In genomic region chr5:103938151-103938671, GRCh38 we compare ENCODE assay signal across 15 cellular contexts.
DNase-seq lines count a peak whose midpoint lies in the region; ATAC-seq and TF ChIP-seq lines count a peak whose summit lies in the region.
"Had no signal": no experiment of that assay in that cellular context is flagged by ENCODE, and none has a peak within 500 bp of the region (broad histone marks: within the 10 kb centered on the region; RNA-seq: fewer than 3 reads in every experiment).

No MANE protein-coding gene starts in this region.

- peak overlapping the region; percentile 52 for H2AFZ ChIP-seq in osteoblast (ENCODE audit: low read length)

- DNase-seq in COLO829 (ENCODE audit: low spot score) (peak; percentile 4), NCI-H146 treated with DMSO at 0.1 percent for 48 hours (lab: John Stamatoyannopoulos, UW; ENCODE audit: unreplicated experiment) (peak; percentile 41), foreskin melanocyte (peak; percentile 42), osteoblast (ENCODE audit: insufficient read length, low spot score, missing footprints) (no peak), ACHN (no peak), NCI-H1092 (lab: John Stamatoyannopoulos, UW) (no peak)
- DNase-seq: CD8-positive, alpha-beta memory T cell; MM.1S; NCI-H1105 treated with DMSO at 0.1 percent for 48 hours; NCI-H2029 treated with DMSO at 0.1 percent for 48 hours; PC-9 had no signal

- in situ Hi-C loops in ACHN (cut with HindIII; ENCODE audit: low pct_ligation_motif_present, low pct_unique_long_range_greater_than_20kb, low sequenced_read_pairs): no loop called here

- no peak overlapping the region for H3K4me3 ChIP-seq in osteoblast (ENCODE audit: insufficient read depth, low read length)
- H3K4me3 ChIP-seq: BLaER1, PC-9 had no signal

- no peaks in the 10 kb centered on the region for H3K9me3 ChIP-seq in osteoblast (ENCODE audit: low read depth, low read length)
- H3K9me3 ChIP-seq: BLaER1 had no signal

- H3K27me3 ChIP-seq in osteoblast (ENCODE audit: insufficient read depth, low read length): no peaks in the 10 kb centered on the region
- H3K27me3 ChIP-seq: BLaER1 had no signal

- H3K27ac ChIP-seq in osteoblast (ENCODE audit: low read depth, low read length): no peak overlapping the region
- H3K27ac ChIP-seq: BLaER1, PC-9 had no signal

- H3K4me2 ChIP-seq in osteoblast (ENCODE audit: insufficient read depth, low read length): peak overlapping the region; percentile 14
- H3K4me2 ChIP-seq: BLaER1, PC-9 had no signal

- H3K4me1 ChIP-seq in osteoblast (ENCODE audit: insufficient read depth, low read length): no peaks in the 10 kb centered on the region
- H3K4me1 ChIP-seq: BLaER1 had no signal

- H4K20me1 ChIP-seq in osteoblast (ENCODE audit: insufficient read depth, low read length): no peaks in the 10 kb centered on the region
- H4K20me1 ChIP-seq: BLaER1 had no signal

- no peak for TF ChIP-seq CTCF in osteoblast (IDR thresholded peaks at IDR 0.05; ENCODE audit: extremely low read depth, low read depth, low read length)

- ATAC-seq in HG03045 (IDR thresholded peaks at IDR 0.05; ENCODE audit: unreplicated experiment): no peak
- ATAC-seq in HG03175 (IDR thresholded peaks at IDR 0.05; ENCODE audit: unreplicated experiment): no peak
- ATAC-seq: Right ventricle myocardium inferior had no signal

- no peaks in the 10 kb centered on the region for H3K36me3 ChIP-seq in osteoblast (ENCODE audit: insufficient read depth, low read length)
- H3K36me3 ChIP-seq: BLaER1 had no signal

- H3K79me2 ChIP-seq in osteoblast (ENCODE audit: insufficient read depth, low read length): no peaks in the 10 kb centered on the region

Comparison
In these comparisons a context has a peak if more than half of its experiments do, and no peak if none do; other contexts are left out.
1. DNase-seq: peak in COLO829 (single experiment), NCI-H146 treated with DMSO at 0.1 percent for 48 hours (single experiment) and foreskin melanocyte (single experiment); none in osteoblast (single experiment), ACHN (single experiment) and NCI-H1092 (single experiment).